Comparison of ENCODE assay signal across 7 cellular contexts in genomic region chr1:27122652-27123051, GRCh38. TPM values are rescaled to one million over a fixed set of nuclear protein-coding genes. Genes with fewer than 3 reads are reported as not detected.
DNase-seq lines count a peak whose midpoint lies in the region; ATAC-seq and TF ChIP-seq lines count a peak whose summit lies in the region.

No MANE protein-coding gene starts in this region.

- H3K9me3 Mint-ChIP-seq in activated CD8-positive, alpha-beta T cell treated with anti-CD3 and anti-CD28 coated beads for 36 hours: no peaks in the 10 kb centered on the region

- H3K27ac ChIP-seq in WERI-Rb-1: no peak overlapping the region
- peak overlapping the region in 7 of 12 donors; percentile 14 to 68 (median 54) for H3K27ac ChIP-seq in heart left ventricle
- H3K27ac ChIP-seq in skeletal muscle tissue (ENCODE audit: low read depth, low read length): peak overlapping the region; percentile 51

- POLR2A ChIA-PET in activated CD8-positive, alpha-beta T cell treated with anti-CD3 and anti-CD28 coated beads for 36 hours (lab: Charles Lee): interaction anchor here (0.9 to 1.8 kb wide), 3 partner anchors 9 to 32 kb away, joined by 3 to 5 read pairs (median 4); partner anchors contain the start of gene SLC9A1

- H3K9me3 ChIP-seq in WERI-Rb-1 (ENCODE audit: severe bottlenecking) (no peaks in the 10 kb centered on the region), heart left ventricle (no peaks in the 10 kb centered on the region), skeletal muscle tissue (ENCODE audit: control insufficient read depth in 3 of 3, low read length in 3 of 3) (no peaks in the 10 kb centered on the region)

- no peak for TF ChIP-seq POLR2A in heart left ventricle (IDR thresholded peaks at IDR 0.05)

- peak overlapping the region in 1 of 3 donors; percentile 25 for H3K9ac ChIP-seq in skeletal muscle tissue (ENCODE audit: low read depth in 1 of 3, low read length in 3 of 3)

- H3K27me3 ChIP-seq in WERI-Rb-1 (ENCODE audit: insufficient read depth, low read depth, severe bottlenecking): no peaks in the 10 kb centered on the region
- H3K27me3 ChIP-seq in heart left ventricle: no peaks in the 10 kb centered on the region
- H3K27me3 ChIP-seq in skeletal muscle tissue (ENCODE audit: control insufficient read depth in 3 of 3, insufficient read depth in 3 of 3, low read length in 3 of 3): no peaks in the 10 kb centered on the region

- H3K4me1 Mint-ChIP-seq in activated CD8-positive, alpha-beta T cell treated with anti-CD3 and anti-CD28 coated beads for 36 hours (ENCODE audit: low read depth): no peaks in the 10 kb centered on the region

- no peaks in the 10 kb centered on the region for H3K27me3 Mint-ChIP-seq in activated CD8-positive, alpha-beta T cell treated with anti-CD3 and anti-CD28 coated beads for 36 hours

- intact Hi-C loops in heart left ventricle (cut with DNase I): no loop called here
- intact Hi-C loops in activated CD8-positive, alpha-beta T cell treated with anti-CD3 and anti-CD28 coated beads for 36 hours (cut with micrococcal nuclease): no loop called here

- no peak overlapping the region for H3K27ac Mint-ChIP-seq in activated CD8-positive, alpha-beta T cell treated with anti-CD3 and anti-CD28 coated beads for 36 hours

- no peak overlapping the region for H3K4me3 ChIP-seq in WERI-Rb-1 (ENCODE audit: low read depth, low read length)
- H3K4me3 ChIP-seq in heart left ventricle: no peak overlapping the region
- H3K4me3 ChIP-seq in skeletal muscle tissue (ENCODE audit: low read length in 3 of 3): no peak overlapping the region

- ATAC-seq in heart left ventricle: peak in 3 of 4 donors; percentile 74 to 84 (median 81)
- ATAC-seq in activated CD8-positive, alpha-beta T cell treated with anti-CD3 and anti-CD28 coated beads for 36 hours: no peak

- WGBS in heart left ventricle, 4 donors: 27 to 51% (median 41%) methylated on average over 4 of the region's 4 CpGs

- no peaks in the 10 kb centered on the region for H3K36me3 ChIP-seq in WERI-Rb-1
- H3K36me3 ChIP-seq in heart left ventricle: peaks cover 0 to 5% (median 0%) of the 10 kb centered on the region in 9 donors
- H3K36me3 ChIP-seq in skeletal muscle tissue (ENCODE audit: control insufficient read depth in 3 of 3, insufficient read depth in 3 of 3, low read length in 3 of 3): peaks cover 0 to 5% (median 3%) of the 10 kb centered on the region in 3 donors

- CTCF ChIA-PET in activated CD8-positive, alpha-beta T cell treated with anti-CD3 and anti-CD28 coated beads for 36 hours (lab: Charles Lee): interaction anchor here (0.7 to 2.7 kb wide), 4 partner anchors 20 to 78 kb away, joined by 3 to 9 read pairs (median 3); no protein-coding TSS in a partner anchor

- peaks cover 6 to 59% (median 33%) of the 10 kb centered on the region in 12 donors for H3K4me1 ChIP-seq in heart left ventricle
- H3K4me1 ChIP-seq in skeletal muscle tissue (ENCODE audit: control insufficient read depth in 3 of 3, insufficient read depth in 3 of 3, low read length in 3 of 3): peaks cover 24 to 37% (median 33%) of the 10 kb centered on the region in 3 donors

- TF ChIP-seq CTCF in WERI-Rb-1 (IDR thresholded peaks at IDR 0.05; ENCODE audit: low read depth, low read length): no peak
- TF ChIP-seq CTCF in heart left ventricle (IDR thresholded peaks at IDR 0.05): no peak
- TF ChIP-seq CTCF in activated CD8-positive, alpha-beta T cell treated with anti-CD3 and anti-CD28 coated beads for 36 hours (IDR thresholded peaks at IDR 0.05): no peak

- DNase-seq in HT1080 (ENCODE audit: low read depth) (peak; percentile 84), WERI-Rb-1 (peak; percentile 40), heart left ventricle (peak in 4 of 5 donors; percentile 54 to 80 (median 68)), NOMO-1 treated with dmso at 0.1 percent for 144 hours (lab: John Stamatoyannopoulos, UW; ENCODE audit: unreplicated experiment) (no peak)
- DNase-seq in activated CD8-positive, alpha-beta T cell treated with anti-CD3 and anti-CD28 coated beads for 36 hours: no peak
- no peak for DNase-seq in activated naive CD4-positive, alpha-beta T cell (lab: John Stamatoyannopoulos, UW)

- H3K36me3 Mint-ChIP-seq in activated CD8-positive, alpha-beta T cell treated with anti-CD3 and anti-CD28 coated beads for 36 hours (ENCODE audit: low read depth): peaks cover 3% of the 10 kb centered on the region

- no peak overlapping the region for H3K4me3 Mint-ChIP-seq in activated CD8-positive, alpha-beta T cell treated with anti-CD3 and anti-CD28 coated beads for 36 hours

RNA-seq across cellular contexts. Expression of gene SLC9A1, which starts 32.3 kb away (rescaled TPM):
- total RNA-seq in HT1080 (2014; rRNA removed; shearing (Covaris generic)): 11.3 and 13.1 TPM in 2 replicates
- 15.7 and 16.6 TPM in 2 replicates for polyA plus RNA-seq in HT1080 (2015; cell fraction: cytosol; rRNA removed)
- polyA plus RNA-seq in HT1080 (2015; cell fraction: nucleus; rRNA removed): 25.0 and 25.9 TPM in 2 replicates
- total RNA-seq in heart left ventricle (10 to 100 TPM; 11.4 to 44.9 (median 25.3) TPM), skeletal muscle tissue (1.6 TPM)
- polyA plus RNA-seq in heart left ventricle: 10 to 100 TPM in 1 of 2 donors, 1 to 10 TPM in 1; 9.4 to 15.1 TPM
- total RNA-seq in activated CD8-positive, alpha-beta T cell treated with anti-CD3 and anti-CD28 coated beads for 36 hours: 10 to 100 TPM; 14.8 to 15.3 TPM

Comparison
In these comparisons a context has a peak if more than half of its experiments do, and no peak if none do; other contexts are left out.
1. DNase-seq: peak in HT1080 (single experiment), WERI-Rb-1 (single experiment) and heart left ventricle (4 of 5); none in activated CD8-positive, alpha-beta T cell treated with anti-CD3 and anti-CD28 coated beads for 36 hours (single experiment), activated naive CD4-positive, alpha-beta T cell (0 of 4) and NOMO-1 treated with dmso at 0.1 percent for 144 hours (single experiment).